In genomic region chr9:37486616-37487544, GRCh38 we compare ENCODE assay signal across 8 cellular contexts. TPM values are rescaled to one million over a fixed set of nuclear protein-coding genes. Genes with fewer than 3 reads are reported as not detected.
DNase-seq lines count a peak whose midpoint lies in the region; ATAC-seq and TF ChIP-seq lines count a peak whose summit lies in the region.

No MANE protein-coding gene starts in this region.

- 3 to 6% (median 3%) methylated on average over 7 of the region's 7 CpGs for WGBS in ovary, 3 donors

- H3K27me3 Mint-ChIP-seq in activated naive CD4-positive, alpha-beta T cell treated with anti-CD3 and anti-CD28 coated beads for 36 hours (ENCODE audit: low read depth): peaks cover under 1% of the 10 kb centered on the region

- no peak for TF ChIP-seq POLR2A in ovary (IDR thresholded peaks at IDR 0.05)

- no peaks in the 10 kb centered on the region for H3K36me3 ChIP-seq in ovary

- no peaks in the 10 kb centered on the region for H3K9me3 Mint-ChIP-seq in activated naive CD4-positive, alpha-beta T cell treated with anti-CD3 and anti-CD28 coated beads for 36 hours

- no peak for TF ChIP-seq EP300 in ovary (IDR thresholded peaks at IDR 0.05)

- H3K4me1 ChIP-seq in ovary (ENCODE audit: insufficient read depth): peaks cover 9% of the 10 kb centered on the region

- ATAC-seq in HG03342 (IDR thresholded peaks at IDR 0.05; ENCODE audit: unreplicated experiment): no peak
- ATAC-seq in GM21786 (IDR thresholded peaks at IDR 0.05; ENCODE audit: unreplicated experiment): no peak
- no peak for ATAC-seq in GM21528 (IDR thresholded peaks at IDR 0.05; ENCODE audit: low FRiP score, unreplicated experiment)

- peaks cover 44% of the 10 kb centered on the region for H3K4me1 Mint-ChIP-seq in activated naive CD4-positive, alpha-beta T cell treated with anti-CD3 and anti-CD28 coated beads for 36 hours (ENCODE audit: low read depth)

- intact Hi-C loops in activated naive CD4-positive, alpha-beta T cell treated with anti-CD3 and anti-CD28 coated beads for 36 hours (cut with micrococcal nuclease): loop anchor here (2.0 to 5.0 kb wide), 3 partner anchors 90 to 298 kb away; partner anchors contain the start of genes EXOSC3, FBXO10 and TRMT10B
- intact Hi-C loops in ovary (cut with DNase I): loop anchor here in 2 of 4 donors (2.0 to 10.0 kb wide), 3 partner anchors 72 to 888 kb away; no protein-coding TSS in a partner anchor

- no peak overlapping the region for H3K27ac ChIP-seq in ovary

- peak; percentile 82 for DNase-seq in AG09309 (ENCODE audit: low read depth)
- DNase-seq in HCEC 1CT: peak; percentile 85
- DNase-seq in activated naive CD4-positive, alpha-beta T cell treated with anti-CD3 and anti-CD28 coated beads for 36 hours: no peak
- DNase-seq in globus pallidus (ENCODE audit: low spot score): peak; percentile 51
- peak in 4 of 5 donors; percentile 41 to 60 (median 46) for DNase-seq in ovary

- peak overlapping the region; percentile 99 for H3K4me3 Mint-ChIP-seq in activated naive CD4-positive, alpha-beta T cell treated with anti-CD3 and anti-CD28 coated beads for 36 hours

- H3K27me3 ChIP-seq in ovary: no peaks in the 10 kb centered on the region

- H3K4me3 ChIP-seq in AG09309 (ENCODE audit: control insufficient read depth, low read depth, low read length): peak overlapping the region; percentile 92
- peak overlapping the region; percentile 84 for H3K4me3 ChIP-seq in ovary

- no peaks in the 10 kb centered on the region for H3K9me3 ChIP-seq in ovary

- peak overlapping the region; percentile 84 for H3K27ac Mint-ChIP-seq in activated naive CD4-positive, alpha-beta T cell treated with anti-CD3 and anti-CD28 coated beads for 36 hours

- CTCF ChIA-PET in activated naive CD4-positive, alpha-beta T cell treated with anti-CD3 and anti-CD28 coated beads for 36 hours (lab: Charles Lee): interaction anchor here (0.8 to 1.3 kb wide), 7 partner anchors 9 to 90 kb away, joined by 3 to 4 read pairs (median 3); no protein-coding TSS in a partner anchor

- TF ChIP-seq CTCF in AG09309 (IDR thresholded peaks at IDR 0.05; ENCODE audit: control insufficient read depth, insufficient read depth, low read depth, low read length, missing control alignments): no peak
- no peak for TF ChIP-seq CTCF in ovary (IDR thresholded peaks at IDR 0.05)

- peaks cover 28% of the 10 kb centered on the region for H3K36me3 Mint-ChIP-seq in activated naive CD4-positive, alpha-beta T cell treated with anti-CD3 and anti-CD28 coated beads for 36 hours (ENCODE audit: low read depth)

RNA-seq across cellular contexts. Expression of gene POLR1E, which starts 1.1 kb away (rescaled TPM):
- total RNA-seq in activated naive CD4-positive, alpha-beta T cell treated with anti-CD3 and anti-CD28 coated beads for 36 hours: 10 to 100 TPM; 60.7 to 62.9 TPM
- total RNA-seq in ovary: 10 to 100 TPM; 26.3 to 45.8 (median 38.0) TPM
- polyA plus RNA-seq in ovary: 10 to 100 TPM; 41.8 to 48.9 TPM

RNA-seq across cellular contexts. Expression of gene ZBTB5, which starts 21.6 kb away (rescaled TPM):
- total RNA-seq in activated naive CD4-positive, alpha-beta T cell treated with anti-CD3 and anti-CD28 coated beads for 36 hours: 10 to 100 TPM; 10.2 TPM
- total RNA-seq in ovary: 10 to 100 TPM; 10.2 to 13.7 (median 11.8) TPM
- polyA plus RNA-seq in ovary: 10 to 100 TPM in 1 of 2 donors, 1 to 10 TPM in 1; 7.4 to 12.4 TPM
